In the genomic region with DNA sequence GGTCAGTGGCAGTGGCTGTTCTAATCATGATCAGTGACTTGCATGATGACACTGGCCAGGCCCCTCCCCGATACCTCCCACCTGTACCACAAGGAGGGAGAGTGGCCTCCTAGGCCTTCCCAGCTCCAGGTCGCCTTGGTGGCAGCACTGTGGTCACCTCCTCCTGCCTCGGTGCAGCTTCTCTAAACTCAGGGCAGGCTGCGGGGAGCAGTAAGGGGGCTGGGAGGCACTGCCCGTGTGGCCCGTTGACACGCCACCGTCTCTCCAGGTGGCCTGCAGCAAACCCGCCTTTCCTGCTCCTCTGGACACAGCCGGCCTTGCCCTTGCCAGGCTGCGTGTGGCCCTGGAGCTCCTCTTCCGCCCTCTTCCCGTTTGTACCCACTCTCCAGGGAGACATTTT, we compare ENCODE assay signal across 16 cellular contexts.
A peak's percentile ranks its signal among the peaks of the same experiment; 100 is the strongest.
DNase-seq lines count a peak whose midpoint lies in the region; ATAC-seq and TF ChIP-seq lines count a peak whose summit lies in the region.
"Had no signal": no experiment of that assay in that cellular context is flagged by ENCODE, and none has a peak within 500 bp of the region (broad histone marks: within the 10 kb centered on the region; RNA-seq: fewer than 3 reads in every experiment).

No MANE protein-coding gene starts in this region.

- no peak overlapping the region for H3K4me3 ChIP-seq in right atrium auricular region

- peak in 1 of 2 donors; percentile 19 for ATAC-seq in left cardiac atrium
- ATAC-seq in esophagus mucosa = peak; percentile 82
- no peak for ATAC-seq in GM18505 (IDR thresholded peaks at IDR 0.05; ENCODE audit: unreplicated experiment)
- ATAC-seq: activated CD4-positive, CD25-positive, alpha-beta regulatory T cell treated with anti-CD3 and anti-CD28 coated beads, Interleukin-2, amount 50 U/mL, for 24 hours had no signal

- H3K4me3 Mint-ChIP-seq in mesothelial cell of epicardium = peak overlapping the region; percentile 77

- H3K36me3 ChIP-seq in right atrium auricular region = no peaks in the 10 kb centered on the region

- peaks cover 1% of the 10 kb centered on the region for H3K36me3 Mint-ChIP-seq in mesothelial cell of epicardium

- intact Hi-C loops in left cardiac atrium (cut with DNase I) = no loop called here

- TF ChIP-seq CTCF in right atrium auricular region (IDR thresholded peaks at IDR 0.05) = no peak
- TF ChIP-seq CTCF in mesothelial cell of epicardium (IDR thresholded peaks at IDR 0.05; ENCODE audit: unreplicated experiment) = no peak

- no peak overlapping the region for H3K27ac ChIP-seq in right atrium auricular region

- no peak for TF ChIP-seq POLR2A in GM18505 (IDR thresholded peaks at IDR 0.05; ENCODE audit: borderline replicate concordance, extremely low read depth, insufficient read depth, insufficient read length)

- no peaks in the 10 kb centered on the region for H3K9me3 Mint-ChIP-seq in mesothelial cell of epicardium
- H3K9me3 Mint-ChIP-seq: activated naive CD4-positive, alpha-beta T cell treated with anti-CD3 and anti-CD28 coated beads for 36 hours had no signal

- H3K9me3 ChIP-seq in right atrium auricular region = no peaks in the 10 kb centered on the region

- no peaks in the 10 kb centered on the region for H3K27me3 Mint-ChIP-seq in mesothelial cell of epicardium (ENCODE audit: low read depth)

- no peaks in the 10 kb centered on the region for H3K27me3 ChIP-seq in right atrium auricular region

- H3K27ac Mint-ChIP-seq in mesothelial cell of epicardium = peak overlapping the region; percentile 92
- H3K27ac Mint-ChIP-seq: activated naive CD4-positive, alpha-beta T cell treated with anti-CD3 and anti-CD28 coated beads for 36 hours had no signal

- peak; percentile 9 for DNase-seq in left cardiac atrium
- no peak for DNase-seq in right atrium auricular region (ENCODE audit: low spot score)
- no peak for DNase-seq in mesothelial cell of epicardium (ENCODE audit: low spot score in 2 of 2, unreplicated experiment in 2 of 2)
- no peak for DNase-seq in NCI-H2227 treated with DMSO at 0.1 percent for 48 hours (lab: John Stamatoyannopoulos, UW)
- no peak for DNase-seq in CD1c-positive myeloid dendritic cell (ENCODE audit: extremely low spot score)
- DNase-seq in UCSD-AML1 (lab: John Stamatoyannopoulos, UW; ENCODE audit: unreplicated experiment) = no peak
- DNase-seq: ACHN; activated CD8-positive, alpha-beta memory T cell treated with anti-CD3 and anti-CD28 coated beads, Interleukin-2, amount 50 U/mL, for 4 hours; activated naive CD4-positive, alpha-beta T cell treated with anti-CD3 and anti-CD28 coated beads for 36 hours; caudate nucleus; effector memory CD4-positive, alpha-beta T cell; NCI-H2081 treated with DMSO at 0.1 percent for 48 hours; NCI-H774 had no signal

- peaks cover 0 to 15% of the 10 kb centered on the region in 2 donors for H3K4me1 ChIP-seq in right atrium auricular region

- peaks cover 31% of the 10 kb centered on the region for H3K4me1 Mint-ChIP-seq in mesothelial cell of epicardium
